Comparison of ENCODE assay signal across 1 cellular context in genomic region chr1:26844797-26845196, GRCh38.
A peak's percentile ranks its signal among the peaks of the same experiment; 100 is the strongest.
TF ChIP-seq lines count a peak whose summit lies in the region.

No MANE protein-coding gene starts in this region.

TF ChIP-seq in IMR-90, 13 proteins besides CTCF, POLR2A, EP300 and RAD21:
- TF ChIP-seq CEBPB (IDR thresholded peaks at IDR 0.05; ENCODE audit: low read depth, low read length): peak; percentile 40; the same call in 1 of the 2 replicates
TF ChIP-seq in IMR-90: peak in this region for 1; not testable (repeated sequence) for 12.
